In the genomic region with DNA sequence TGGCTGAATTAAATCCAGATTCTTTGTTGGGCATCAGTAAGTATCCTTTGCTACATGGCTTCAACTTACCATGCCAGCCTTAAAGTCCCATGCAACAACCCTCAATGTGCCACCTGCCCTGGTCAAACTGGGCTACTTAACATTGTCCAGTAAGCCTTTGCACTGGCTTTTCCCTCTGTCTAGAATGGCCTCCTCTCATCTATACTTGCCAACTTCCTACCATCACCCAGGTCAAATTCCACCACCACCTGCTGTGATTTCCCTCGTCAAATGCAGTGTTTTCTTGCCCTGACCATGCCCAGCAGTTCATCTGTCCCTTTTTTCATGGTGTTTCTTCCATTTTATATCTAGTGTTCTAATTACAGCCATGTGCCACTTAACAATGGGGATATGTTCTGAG, we compare ENCODE assay signal across 18 cellular contexts. TPM values are rescaled to one million over a fixed set of nuclear protein-coding genes. Genes with fewer than 3 reads are reported as not detected.
A peak's percentile ranks its signal among the peaks of the same experiment; 100 is the strongest.
DNase-seq lines count a peak whose midpoint lies in the region; ATAC-seq, FAIRE-seq and TF ChIP-seq lines count a peak whose summit lies in the region.
"Had no signal": no experiment of that assay in that cellular context is flagged by ENCODE, and none has a peak within 500 bp of the region (broad histone marks: within the 10 kb centered on the region; RNA-seq: fewer than 3 reads in every experiment).

No MANE protein-coding gene starts in this region.

- TF ChIP-seq POLR2A in H54 (IDR thresholded peaks at IDR 0.05; ENCODE audit: low read depth, low read length), result no peak

- H3K27ac Mint-ChIP-seq in CD14-positive monocyte, result peak overlapping the region in 4 of 7 donors; percentile 2 to 33 (median 15)
- peak overlapping the region; percentile 29 to 70 (median 54) for H3K27ac Mint-ChIP-seq in brain
- no peak overlapping the region for H3K27ac Mint-ChIP-seq in activated naive CD4-positive, alpha-beta T cell treated with anti-CD3 and anti-CD28 coated beads, Interleukin-2, amount 10 ng/mL, durations not matched to agents 7 days and 5 days
- no peak overlapping the region for H3K27ac Mint-ChIP-seq in activated CD4-positive, alpha-beta memory T cell treated with anti-CD3 and anti-CD28 coated beads for 36 hours
- H3K27ac Mint-ChIP-seq: CD4-positive, alpha-beta T cell had no signal

- no peaks in the 10 kb centered on the region for H3K27me3 ChIP-seq in brain microvascular endothelial cell (replicated peaks)

- FAIRE-seq in H54 (lab: Jason Lieb, UNC), result peak; percentile 74
- FAIRE-seq: D721Med had no signal

- POLR2A ChIA-PET in activated CD4-positive, alpha-beta memory T cell treated with anti-CD3 and anti-CD28 coated beads for 36 hours (lab: Charles Lee), result no interaction called here

- peaks cover 4% of the 10 kb centered on the region for H3K4me1 Mint-ChIP-seq in CD14-positive monocyte
- H3K4me1 Mint-ChIP-seq in brain, result peaks cover 75% of the 10 kb centered on the region
- peaks cover 20% of the 10 kb centered on the region for H3K4me1 Mint-ChIP-seq in activated naive CD4-positive, alpha-beta T cell treated with anti-CD3 and anti-CD28 coated beads, Interleukin-2, amount 10 ng/mL, durations not matched to agents 7 days and 5 days
- no peaks in the 10 kb centered on the region for H3K4me1 Mint-ChIP-seq in activated CD4-positive, alpha-beta memory T cell treated with anti-CD3 and anti-CD28 coated beads for 36 hours (ENCODE audit: low read depth)

- no peaks in the 10 kb centered on the region for H3K9me3 ChIP-seq in mucosa of descending colon

- H3K36me3 Mint-ChIP-seq in CD14-positive monocyte (no peaks in the 10 kb centered on the region), brain (peaks cover 43% of the 10 kb centered on the region)
- peaks cover 2% of the 10 kb centered on the region for H3K36me3 Mint-ChIP-seq in activated naive CD4-positive, alpha-beta T cell treated with anti-CD3 and anti-CD28 coated beads, Interleukin-2, amount 10 ng/mL, durations not matched to agents 7 days and 5 days
- H3K36me3 Mint-ChIP-seq in activated CD4-positive, alpha-beta memory T cell treated with anti-CD3 and anti-CD28 coated beads for 36 hours, result peaks cover 2% of the 10 kb centered on the region

- no peak for DNase-seq in CD14-positive monocyte (ENCODE audit: low spot score)
- no peak for DNase-seq in H54 (ENCODE audit: insufficient read length, low spot score)
- no peak for DNase-seq in mucosa of descending colon
- no peak for DNase-seq in activated naive CD4-positive, alpha-beta T cell treated with anti-CD3 and anti-CD28 coated beads, Interleukin-2, amount 10 ng/mL, durations not matched to agents 7 days and 5 days
- no peak for DNase-seq in activated CD4-positive, alpha-beta memory T cell treated with anti-CD3 and anti-CD28 coated beads for 36 hours
- DNase-seq in DMS79 (lab: John Stamatoyannopoulos, UW), result no peak
- no peak for DNase-seq in brain microvascular endothelial cell
- DNase-seq: ACHN; CD4-positive, alpha-beta T cell; H9; IMR-90; NCI-H1436 treated with DMSO at 0.1 percent for 48 hours; NCI-H2107; NCI-H82 had no signal

- H3K36me3 ChIP-seq in mucosa of descending colon (ENCODE audit: low read depth), result no peaks in the 10 kb centered on the region
- H3K36me3 ChIP-seq in brain microvascular endothelial cell (replicated peaks), result no peaks in the 10 kb centered on the region

- H3K9me3 Mint-ChIP-seq in CD14-positive monocyte (peaks cover 0 to 2% (median 0%) of the 10 kb centered on the region in 7 donors), brain (no peaks in the 10 kb centered on the region)
- peaks cover 5% of the 10 kb centered on the region for H3K9me3 Mint-ChIP-seq in activated naive CD4-positive, alpha-beta T cell treated with anti-CD3 and anti-CD28 coated beads, Interleukin-2, amount 10 ng/mL, durations not matched to agents 7 days and 5 days
- no peaks in the 10 kb centered on the region for H3K9me3 Mint-ChIP-seq in activated CD4-positive, alpha-beta memory T cell treated with anti-CD3 and anti-CD28 coated beads for 36 hours
- H3K9me3 Mint-ChIP-seq: CD4-positive, alpha-beta T cell had no signal

- H3K4me3 Mint-ChIP-seq in CD14-positive monocyte (no peak overlapping the region), brain (peak overlapping the region; percentile 2 to 74 (median 60))
- no peak overlapping the region for H3K4me3 Mint-ChIP-seq in activated naive CD4-positive, alpha-beta T cell treated with anti-CD3 and anti-CD28 coated beads, Interleukin-2, amount 10 ng/mL, durations not matched to agents 7 days and 5 days
- no peak overlapping the region for H3K4me3 Mint-ChIP-seq in activated CD4-positive, alpha-beta memory T cell treated with anti-CD3 and anti-CD28 coated beads for 36 hours
- H3K4me3 Mint-ChIP-seq: CD4-positive, alpha-beta T cell had no signal

- in situ Hi-C loops in brain microvascular endothelial cell (cut with HindIII; ENCODE audit: low pct_ligation_motif_present, low sequenced_read_pairs), result no loop called here

- peak; percentile 28 for ATAC-seq in mucosa of descending colon

- peaks cover 4 to 11% (median 7%) of the 10 kb centered on the region in 3 donors for H3K27me3 Mint-ChIP-seq in CD14-positive monocyte (ENCODE audit: low read depth in 3 of 3)
- no peaks in the 10 kb centered on the region for H3K27me3 Mint-ChIP-seq in brain
- peaks cover 21% of the 10 kb centered on the region for H3K27me3 Mint-ChIP-seq in activated naive CD4-positive, alpha-beta T cell treated with anti-CD3 and anti-CD28 coated beads, Interleukin-2, amount 10 ng/mL, durations not matched to agents 7 days and 5 days
- peaks cover 16% of the 10 kb centered on the region for H3K27me3 Mint-ChIP-seq in activated CD4-positive, alpha-beta memory T cell treated with anti-CD3 and anti-CD28 coated beads for 36 hours

- no peak overlapping the region for H3K4me3 ChIP-seq in mucosa of descending colon
- no peak overlapping the region for H3K4me3 ChIP-seq in brain microvascular endothelial cell (ENCODE audit: low read depth, low read length)

- H3K27ac ChIP-seq in brain microvascular endothelial cell, result no peak overlapping the region

- intact Hi-C loops in CD14-positive monocyte (cut with micrococcal nuclease), result no loop called here
- intact Hi-C loops in mucosa of descending colon (cut with DNase I, micrococcal nuclease), result no loop called here
- intact Hi-C loops in activated CD4-positive, alpha-beta memory T cell treated with anti-CD3 and anti-CD28 coated beads for 36 hours (cut with micrococcal nuclease), result no loop called here

- TF ChIP-seq CTCF in CD14-positive monocyte (IDR thresholded peaks at IDR 0.05) (no peak), brain (conservative IDR thresholded peaks at IDR 0.05) (no peak), mucosa of descending colon (IDR thresholded peaks at IDR 0.05) (no peak), brain microvascular endothelial cell (IDR thresholded peaks at IDR 0.05; ENCODE audit: low read depth, low read length, missing control alignments) (no peak)

- H3K4me1 ChIP-seq in mucosa of descending colon (ENCODE audit: low read depth), result peaks cover 8% of the 10 kb centered on the region

- CTCF ChIA-PET in activated naive CD4-positive, alpha-beta T cell treated with anti-CD3 and anti-CD28 coated beads, Interleukin-2, amount 10 ng/mL, durations not matched to agents 7 days and 5 days (lab: Charles Lee), result no interaction called here
- CTCF ChIA-PET in activated CD4-positive, alpha-beta memory T cell treated with anti-CD3 and anti-CD28 coated beads for 36 hours (lab: Charles Lee), result no interaction called here

RNA-seq across cellular contexts. Expression of a gene that starts 5.7 kb away (rescaled TPM):
- polyA plus RNA-seq in CD14-positive monocyte (under 1 TPM; 0.11 to 0.12 TPM), brain (ENCODE audit: insufficient read depth, low read depth, low replicate concordance) (32.1 TPM)
- 10 to 100 TPM; 12.1 to 57.4 (median 13.1) TPM for total RNA-seq in mucosa of descending colon
- total RNA-seq in activated CD4-positive, alpha-beta memory T cell treated with anti-CD3 and anti-CD28 coated beads for 36 hours, result 1 to 10 TPM; 3.1 to 3.9 TPM

RNA-seq across cellular contexts. Expression of a gene that starts 45.1 kb away (rescaled TPM):
- 1 to 10 TPM in 1 of 2 donors, under 1 TPM in 1; 0.74 to 1.2 TPM for polyA plus RNA-seq in CD14-positive monocyte
- 2.9 TPM for polyA plus RNA-seq in brain (ENCODE audit: insufficient read depth, low read depth, low replicate concordance)
- 10 to 100 TPM in 2 of 3 donors, 1 to 10 TPM in 1; 7.3 to 11.4 (median 10.7) TPM for total RNA-seq in mucosa of descending colon
- 1 to 10 TPM; 2.6 to 3.4 TPM for total RNA-seq in activated CD4-positive, alpha-beta memory T cell treated with anti-CD3 and anti-CD28 coated beads for 36 hours

RNA-seq across cellular contexts. Expression of a gene that starts 45.1 kb away (rescaled TPM):
- polyA plus RNA-seq in CD14-positive monocyte (not detected), brain (ENCODE audit: insufficient read depth, low read depth, low replicate concordance) (0.24 TPM)
- not detected for total RNA-seq in mucosa of descending colon
- total RNA-seq in activated CD4-positive, alpha-beta memory T cell treated with anti-CD3 and anti-CD28 coated beads for 36 hours, result not detected
- total RNA-seq: IMR-90, LHCN-M2, RPMI7951 had no signal
- polyA plus RNA-seq: IMR-90 had no signal

RNA-seq across cellular contexts. Expression of a gene that starts 59.3 kb away (rescaled TPM):
- polyA plus RNA-seq in CD14-positive monocyte, result 10 to 100 TPM; 60.2 to 88.7 TPM
- 35.1 TPM for polyA plus RNA-seq in brain (ENCODE audit: insufficient read depth, low read depth, low replicate concordance)
- 10 to 100 TPM; 29.2 to 72.3 (median 52.9) TPM for total RNA-seq in mucosa of descending colon
- total RNA-seq in activated CD4-positive, alpha-beta memory T cell treated with anti-CD3 and anti-CD28 coated beads for 36 hours, result 100 to 1,000 TPM; 112 to 120 TPM

Comparison
In these comparisons a context has a peak if more than half of its experiments do, and no peak if none do; other contexts are left out.
1. H3K27ac Mint-ChIP-seq: peak in CD14-positive monocyte (4 of 7) and brain (5 of 5); none in activated naive CD4-positive, alpha-beta T cell treated with anti-CD3 and anti-CD28 coated beads, Interleukin-2, amount 10 ng/mL, durations not matched to agents 7 days and 5 days (single experiment) and activated CD4-positive, alpha-beta memory T cell treated with anti-CD3 and anti-CD28 coated beads for 36 hours (single experiment).
2. H3K4me3 Mint-ChIP-seq: peak in brain (5 of 5); none in CD14-positive monocyte (0 of 2), activated naive CD4-positive, alpha-beta T cell treated with anti-CD3 and anti-CD28 coated beads, Interleukin-2, amount 10 ng/mL, durations not matched to agents 7 days and 5 days (single experiment) and activated CD4-positive, alpha-beta memory T cell treated with anti-CD3 and anti-CD28 coated beads for 36 hours (single experiment).